In genomic region chr17:78537217-78537860, GRCh38 we compare ENCODE assay signal across 20 cellular contexts. TPM values are rescaled to one million over a fixed set of nuclear protein-coding genes. Genes with fewer than 3 reads are reported as not detected.
DNase-seq lines count a peak whose midpoint lies in the region; ATAC-seq and TF ChIP-seq lines count a peak whose summit lies in the region.
"Had no signal": no experiment of that assay in that cellular context is flagged by ENCODE, and none has a peak within 500 bp of the region (broad histone marks: within the 10 kb centered on the region; RNA-seq: fewer than 3 reads in every experiment).

No MANE protein-coding gene starts in this region.

- H3K4me1 ChIP-seq in BLaER1 treated with 17β-estradiol and CSF1 and Interleukin-3, amounts not matched to agents 10 nM and 100 nM, result peaks cover 37 to 79% (median 49%) of the 10 kb centered on the region in 10 experiments
- H3K4me1 ChIP-seq in sigmoid colon, result peaks cover 0 to 11% (median 0%) of the 10 kb centered on the region in 4 donors

- no peak for DNase-seq in T-helper 17 cell
- peak; percentile 85 for DNase-seq in epithelial cell of esophagus (ENCODE audit: low read depth)
- DNase-seq in sigmoid colon, result peak; percentile 46
- no peak for DNase-seq in stimulated activated CD4-positive, alpha-beta T cell treated with anti-CD3 and anti-CD28 coated beads, Interleukin-4, amount 100 ng/mL, for 4 hours
- DNase-seq: CD4-positive, alpha-beta memory T cell; GF-D8; NCI-H1048; NCI-H1436; NCI-H1930; NCI-H226; NCI-H524 treated with DMSO at 0.1 percent for 48 hours; RPMI8226 had no signal

- no peaks in the 10 kb centered on the region for H3K36me3 Mint-ChIP-seq in T-helper 17 cell (ENCODE audit: low read depth)
- H3K36me3 Mint-ChIP-seq: CD4-positive, alpha-beta memory T cell had no signal

- no peak for TF ChIP-seq POLR2A in sigmoid colon (IDR thresholded peaks at IDR 0.05)

- H3K27me3 ChIP-seq in BLaER1 treated with 17β-estradiol and CSF1 and Interleukin-3, amounts not matched to agents 10 nM and 100 nM, result no peaks in the 10 kb centered on the region
- H3K27me3 ChIP-seq in sigmoid colon, result no peaks in the 10 kb centered on the region

- no peak for TF ChIP-seq EP300 in sigmoid colon (IDR thresholded peaks at IDR 0.05)

- intact Hi-C loops in sigmoid colon (cut with DNase I), result no loop called here

- no peaks in the 10 kb centered on the region for H3K27me3 Mint-ChIP-seq in T-helper 17 cell
- H3K27me3 Mint-ChIP-seq: CD4-positive, alpha-beta memory T cell had no signal

- peaks cover 40% of the 10 kb centered on the region for H3K4me1 Mint-ChIP-seq in T-helper 17 cell
- H3K4me1 Mint-ChIP-seq: GM23338 had no signal

- H3K9me3 ChIP-seq in BLaER1 treated with 17β-estradiol and CSF1 and Interleukin-3, amounts not matched to agents 10 nM and 100 nM (replicated peaks in 1 of 11), result peaks cover 0 to 2% (median 0%) of the 10 kb centered on the region in 11 experiments; a peak in 8 of 22 replicates
- H3K9me3 ChIP-seq in T-helper 17 cell (ENCODE audit: control insufficient read depth, low read length, poor library complexity, severe bottlenecking) (no peaks in the 10 kb centered on the region), sigmoid colon (no peaks in the 10 kb centered on the region)

- no peak overlapping the region for H3K4me3 ChIP-seq in BLaER1 treated with 17β-estradiol and CSF1 and Interleukin-3, amounts not matched to agents 10 nM and 100 nM
- H3K4me3 ChIP-seq in epithelial cell of esophagus (ENCODE audit: low read length), result no peak overlapping the region
- no peak overlapping the region for H3K4me3 ChIP-seq in sigmoid colon
- H3K4me3 ChIP-seq: A549, GM23338 had no signal

- no peak overlapping the region for H3K9ac ChIP-seq in BLaER1 treated with 17β-estradiol and CSF1 and Interleukin-3, amounts not matched to agents 10 nM and 100 nM
- H3K9ac ChIP-seq: KMS-11 had no signal

- H3K27ac Mint-ChIP-seq in T-helper 17 cell, result peak overlapping the region; percentile 87
- H3K27ac Mint-ChIP-seq: GM23338 had no signal

- H3K4me2 ChIP-seq in BLaER1 treated with 17β-estradiol and CSF1 and Interleukin-3, amounts not matched to agents 10 nM and 100 nM, result peak overlapping the region in 8 of 11 experiments; percentile 41 to 57 (median 52); a peak in 7 of 22 replicates
- H3K4me2 ChIP-seq: A549, GM23338, KMS-11 had no signal

- H4K20me1 ChIP-seq in BLaER1 treated with 17β-estradiol and CSF1 and Interleukin-3, amounts not matched to agents 10 nM and 100 nM, result no peaks in the 10 kb centered on the region

- no peak for TF ChIP-seq CTCF in epithelial cell of esophagus (IDR thresholded peaks at IDR 0.05; ENCODE audit: insufficient read depth, low read depth, low read length, missing control alignments)
- no peak for TF ChIP-seq CTCF in sigmoid colon (IDR thresholded peaks at IDR 0.05)

- H3K27ac ChIP-seq in BLaER1 treated with 17β-estradiol and CSF1 and Interleukin-3, amounts not matched to agents 10 nM and 100 nM, result peak overlapping the region in 1 of 11 experiments; percentile 23; a peak in 1 of 22 replicates
- H3K27ac ChIP-seq in sigmoid colon, result no peak overlapping the region
- H3K27ac ChIP-seq: KMS-11 had no signal

- ATAC-seq in T-helper 17 cell (no peak), HG02840 (IDR thresholded peaks at IDR 0.05; ENCODE audit: low FRiP score, unreplicated experiment) (no peak), GM18873 (IDR thresholded peaks at IDR 0.05; ENCODE audit: low FRiP score, unreplicated experiment) (no peak)
- ATAC-seq: A549, PC-3 had no signal

- WGBS in sigmoid colon, 2 donors, result 94 to 96% methylated on average over 20 of the region's 20 CpGs

- H3K36me3 ChIP-seq in BLaER1 treated with 17β-estradiol and CSF1 and Interleukin-3, amounts not matched to agents 10 nM and 100 nM, result peaks cover 0 to under 1% (median 0%) of the 10 kb centered on the region in 11 experiments; a peak in 1 of 22 replicates
- no peaks in the 10 kb centered on the region for H3K36me3 ChIP-seq in sigmoid colon

- H3K4me3 Mint-ChIP-seq in T-helper 17 cell, result no peak overlapping the region
- H3K4me3 Mint-ChIP-seq: CD4-positive, alpha-beta memory T cell; GM23338 had no signal

RNA-seq across cellular contexts. Expression of gene DNAH17, which starts 39.9 kb away (rescaled TPM):
- under 1 TPM; 0.21 to 0.87 TPM for total RNA-seq in T-helper 17 cell
- under 1 TPM in 3 of 4 donors, not detected in 1; 0.16 to 0.68 (median 0.36) TPM for total RNA-seq in sigmoid colon
- under 1 TPM in 1 of 3 donors, not detected in 2; 0.07 TPM for polyA plus RNA-seq in sigmoid colon
- polyA plus RNA-seq: BJ had no signal

Comparison
In these comparisons a context has a peak if more than half of its experiments do, and no peak if none do; other contexts are left out.
1. DNase-seq: peak in epithelial cell of esophagus (single experiment) and sigmoid colon (single experiment); none in T-helper 17 cell (0 of 3) and stimulated activated CD4-positive, alpha-beta T cell treated with anti-CD3 and anti-CD28 coated beads, Interleukin-4, amount 100 ng/mL, for 4 hours (0 of 2).